10 cellular contexts compared by ENCODE assay signal in the genomic region with DNA sequence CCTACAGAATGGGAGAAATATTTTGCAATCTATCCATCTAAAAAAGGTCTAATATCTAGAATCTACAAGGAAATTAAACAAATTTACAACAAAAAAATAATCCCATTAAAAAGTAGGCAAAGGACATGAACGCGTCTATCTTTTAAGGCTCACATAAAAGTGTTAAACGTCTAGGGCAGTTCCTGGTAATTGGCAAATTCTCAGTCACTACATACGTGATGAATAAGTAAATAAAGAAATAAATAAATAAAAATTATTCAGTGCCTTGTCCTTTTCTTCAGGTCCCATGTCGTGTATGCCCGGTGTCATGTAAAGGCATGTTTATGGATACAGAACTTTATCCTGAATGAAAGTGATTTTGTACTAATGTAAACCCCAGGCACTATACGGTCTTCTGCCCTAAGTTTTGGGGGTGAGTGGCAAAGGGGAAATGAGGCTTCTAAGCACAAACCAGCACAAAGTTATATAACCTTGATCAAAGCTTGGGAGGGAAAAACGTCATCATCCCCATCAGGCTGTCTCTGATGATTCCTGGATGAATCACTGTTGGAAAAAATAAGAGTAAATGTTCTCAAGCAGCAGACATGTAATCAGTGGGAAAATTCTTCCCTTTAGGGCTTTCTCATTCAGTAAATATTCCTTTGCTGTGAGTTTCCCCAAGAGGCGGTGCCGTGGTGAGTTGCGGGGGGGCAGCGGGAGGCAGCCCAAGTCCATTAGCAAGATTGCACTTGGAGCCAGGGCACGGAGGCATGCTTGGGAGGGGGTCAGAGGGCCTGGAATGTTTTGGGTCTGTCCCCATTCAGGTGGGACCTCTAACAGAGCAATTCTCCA. TPM values are rescaled to one million over a fixed set of nuclear protein-coding genes. Genes with fewer than 3 reads are reported as not detected.
DNase-seq lines count a peak whose midpoint lies in the region; ATAC-seq and TF ChIP-seq lines count a peak whose summit lies in the region.
"Had no signal": no experiment of that assay in that cellular context is flagged by ENCODE, and none has a peak within 500 bp of the region (broad histone marks: within the 10 kb centered on the region; RNA-seq: fewer than 3 reads in every experiment).

No MANE protein-coding gene starts in this region.

- peaks cover 6% of the 10 kb centered on the region for H3K4me1 Mint-ChIP-seq in activated T-cell treated with anti-CD3 and anti-CD28 coated beads, Interleukin-2, amount 50 U/mL, for 4 hours (ENCODE audit: low read depth)
- H3K4me1 Mint-ChIP-seq in activated T-helper 2 cell treated with anti-CD3 and anti-CD28 coated beads, Interferon-gamma antibody, Interleukin-2, Interleukin-4, amounts not matched to agents 10 μg/mL and 5 μg/mL and 100 μg/mL, durations not matched to agents 14 hours and 24 hours and 36 hours (ENCODE audit: low read depth), result peaks cover 9% of the 10 kb centered on the region

- peak in 7 of 8 donors; percentile 76 to 88 (median 80) for ATAC-seq in heart right ventricle
- ATAC-seq in activated naive CD4-positive, alpha-beta T cell treated with anti-CD3 and anti-CD28 coated beads, Interleukin-2, amount 50 U/mL, for 72 hours, result no peak
- no peak for ATAC-seq in activated T-cell treated with anti-CD3 and anti-CD28 coated beads, Interleukin-2, amount 50 U/mL, for 4 hours

- peaks cover 3% of the 10 kb centered on the region for H3K27me3 Mint-ChIP-seq in activated T-cell treated with anti-CD3 and anti-CD28 coated beads, Interleukin-2, amount 50 U/mL, for 4 hours (ENCODE audit: low read depth)
- peaks cover 2% of the 10 kb centered on the region for H3K27me3 Mint-ChIP-seq in activated T-helper 2 cell treated with anti-CD3 and anti-CD28 coated beads, Interferon-gamma antibody, Interleukin-2, Interleukin-4, amounts not matched to agents 10 μg/mL and 5 μg/mL and 100 μg/mL, durations not matched to agents 14 hours and 24 hours and 36 hours (ENCODE audit: low read depth)
- H3K27me3 Mint-ChIP-seq: activated CD4-positive, alpha-beta memory T cell treated with anti-CD3 and anti-CD28 coated beads for 36 hours had no signal

- no peak overlapping the region for H3K27ac Mint-ChIP-seq in activated naive CD4-positive, alpha-beta T cell treated with anti-CD3 and anti-CD28 coated beads, Interleukin-2, amount 50 U/mL, for 72 hours
- H3K27ac Mint-ChIP-seq in activated T-helper 2 cell treated with anti-CD3 and anti-CD28 coated beads, Interferon-gamma antibody, Interleukin-2, Interleukin-4, amounts not matched to agents 10 μg/mL and 5 μg/mL and 100 μg/mL, durations not matched to agents 14 hours and 24 hours and 36 hours, result no peak overlapping the region
- H3K27ac Mint-ChIP-seq: activated CD4-positive, alpha-beta memory T cell treated with anti-CD3 and anti-CD28 coated beads for 36 hours had no signal

- 67 to 74% methylated on average over 13 of the region's 13 CpGs for WGBS in heart right ventricle, 2 donors

- no peak overlapping the region for H3K4me3 Mint-ChIP-seq in activated T-cell treated with anti-CD3 and anti-CD28 coated beads, Interleukin-2, amount 50 U/mL, for 4 hours
- no peak overlapping the region for H3K4me3 Mint-ChIP-seq in activated T-helper 2 cell treated with anti-CD3 and anti-CD28 coated beads, Interferon-gamma antibody, Interleukin-2, Interleukin-4, amounts not matched to agents 10 μg/mL and 5 μg/mL and 100 μg/mL, durations not matched to agents 14 hours and 24 hours and 36 hours (ENCODE audit: low read depth)
- H3K4me3 Mint-ChIP-seq: activated CD4-positive, alpha-beta memory T cell treated with anti-CD3 and anti-CD28 coated beads for 36 hours had no signal

- H3K9me3 Mint-ChIP-seq in activated naive CD4-positive, alpha-beta T cell treated with anti-CD3 and anti-CD28 coated beads, Interleukin-2, amount 50 U/mL, for 72 hours, result peaks cover 0 to 6% of the 10 kb centered on the region in 2 donors
- H3K9me3 Mint-ChIP-seq in activated T-cell treated with anti-CD3 and anti-CD28 coated beads, Interleukin-2, amount 50 U/mL, for 4 hours, result peaks cover 3% of the 10 kb centered on the region
- peaks cover 4% of the 10 kb centered on the region for H3K9me3 Mint-ChIP-seq in activated T-helper 2 cell treated with anti-CD3 and anti-CD28 coated beads, Interferon-gamma antibody, Interleukin-2, Interleukin-4, amounts not matched to agents 10 μg/mL and 5 μg/mL and 100 μg/mL, durations not matched to agents 14 hours and 24 hours and 36 hours
- H3K9me3 Mint-ChIP-seq: activated CD4-positive, alpha-beta memory T cell treated with anti-CD3 and anti-CD28 coated beads for 36 hours had no signal

- no peaks in the 10 kb centered on the region for H3K27me3 ChIP-seq in heart right ventricle

- peaks cover 0 to 6% of the 10 kb centered on the region in 2 donors for H3K36me3 Mint-ChIP-seq in activated naive CD4-positive, alpha-beta T cell treated with anti-CD3 and anti-CD28 coated beads, Interleukin-2, amount 50 U/mL, for 72 hours
- no peaks in the 10 kb centered on the region for H3K36me3 Mint-ChIP-seq in activated T-cell treated with anti-CD3 and anti-CD28 coated beads, Interleukin-2, amount 50 U/mL, for 4 hours (ENCODE audit: insufficient read depth)
- no peaks in the 10 kb centered on the region for H3K36me3 Mint-ChIP-seq in activated T-helper 2 cell treated with anti-CD3 and anti-CD28 coated beads, Interferon-gamma antibody, Interleukin-2, Interleukin-4, amounts not matched to agents 10 μg/mL and 5 μg/mL and 100 μg/mL, durations not matched to agents 14 hours and 24 hours and 36 hours (ENCODE audit: low read depth)
- H3K36me3 Mint-ChIP-seq: activated CD4-positive, alpha-beta memory T cell treated with anti-CD3 and anti-CD28 coated beads for 36 hours had no signal

- peak overlapping the region in 8 of 10 donors; percentile 8 to 81 (median 58) for H3K27ac ChIP-seq in heart right ventricle

- peaks cover 0 to 4% (median 0%) of the 10 kb centered on the region in 11 donors for H3K9me3 ChIP-seq in heart right ventricle

- intact Hi-C loops in heart right ventricle (cut with DNase I), result no loop called here
- intact Hi-C loops in activated T-helper 2 cell treated with anti-CD3 and anti-CD28 coated beads, Interferon-gamma antibody, Interleukin-2, Interleukin-4, amounts not matched to agents 10 μg/mL and 5 μg/mL and 100 μg/mL, durations not matched to agents 14 hours and 24 hours and 36 hours (cut with micrococcal nuclease), result no loop called here

- no peak for TF ChIP-seq CTCF in heart right ventricle (IDR thresholded peaks at IDR 0.05)

- H3K4me1 ChIP-seq in heart right ventricle, result peaks cover 0 to 14% (median under 1%) of the 10 kb centered on the region in 9 donors

- peak; percentile 99 for DNase-seq in GM04503 (ENCODE audit: low read depth)
- DNase-seq in amniotic stem cell (lab: John Stamatoyannopoulos, UW), result peak; percentile 93
- peak; percentile 48 to 60 for DNase-seq in heart right ventricle
- DNase-seq in skeletal muscle cell (ENCODE audit: low read depth), result peak; percentile 93
- DNase-seq in activated naive CD4-positive, alpha-beta T cell treated with anti-CD3 and anti-CD28 coated beads, Interleukin-2, amount 50 U/mL, for 72 hours (ENCODE audit: low spot score in 2 of 2), result no peak
- DNase-seq in activated T-cell treated with anti-CD3 and anti-CD28 coated beads, Interleukin-2, amount 50 U/mL, for 4 hours, result no peak
- DNase-seq in activated gamma-delta T cell (lab: John Stamatoyannopoulos, UW), result no peak
- DNase-seq in activated T-helper 2 cell treated with anti-CD3 and anti-CD28 coated beads, Interferon-gamma antibody, Interleukin-2, Interleukin-4, amounts not matched to agents 10 μg/mL and 5 μg/mL and 100 μg/mL, durations not matched to agents 14 hours and 24 hours and 36 hours (ENCODE audit: low spot score), result no peak
- DNase-seq: activated CD4-positive, alpha-beta memory T cell treated with anti-CD3 and anti-CD28 coated beads for 36 hours; NCI-H2171 treated with DMSO at 0.1 percent for 48 hours had no signal

- no peak overlapping the region for H3K4me3 ChIP-seq in heart right ventricle
- H3K4me3 ChIP-seq in skeletal muscle cell (ENCODE audit: low read depth, low read length), result no peak overlapping the region

- no peaks in the 10 kb centered on the region for H3K36me3 ChIP-seq in heart right ventricle

RNA-seq across cellular contexts. Expression of gene MICAL2, which starts 30.4 kb away (rescaled TPM):
- total RNA-seq in heart right ventricle, result 10 to 100 TPM; 38.1 to 95.7 (median 72.7) TPM
- 10 to 100 TPM; 32.5 to 57.9 TPM for polyA plus RNA-seq in heart right ventricle
- total RNA-seq in activated naive CD4-positive, alpha-beta T cell treated with anti-CD3 and anti-CD28 coated beads, Interleukin-2, amount 50 U/mL, for 72 hours, result 100 to 1,000 TPM in 1 of 2 donors, 10 to 100 TPM in 1; 60.8 to 124 TPM
- total RNA-seq in activated T-cell treated with anti-CD3 and anti-CD28 coated beads, Interleukin-2, amount 50 U/mL, for 4 hours, result 100 to 1,000 TPM in 1 of 3 donors, 10 to 100 TPM in 2; 70.3 to 118 (median 71.4) TPM
- total RNA-seq in activated T-helper 2 cell treated with anti-CD3 and anti-CD28 coated beads, Interferon-gamma antibody, Interleukin-2, Interleukin-4, amounts not matched to agents 10 μg/mL and 5 μg/mL and 100 μg/mL, durations not matched to agents 14 hours and 24 hours and 36 hours, result 736 TPM in 2 replicates

Comparison
In these comparisons a context has a peak if more than half of its experiments do, and no peak if none do; other contexts are left out.
1. DNase-seq: peak in GM04503 (single experiment), amniotic stem cell (single experiment), heart right ventricle (2 of 2) and skeletal muscle cell (single experiment); none in activated naive CD4-positive, alpha-beta T cell treated with anti-CD3 and anti-CD28 coated beads, Interleukin-2, amount 50 U/mL, for 72 hours (0 of 2), activated T-cell treated with anti-CD3 and anti-CD28 coated beads, Interleukin-2, amount 50 U/mL, for 4 hours (single experiment), activated gamma-delta T cell (single experiment) and activated T-helper 2 cell treated with anti-CD3 and anti-CD28 coated beads, Interferon-gamma antibody, Interleukin-2, Interleukin-4, amounts not matched to agents 10 μg/mL and 5 μg/mL and 100 μg/mL, durations not matched to agents 14 hours and 24 hours and 36 hours (single experiment).
2. ATAC-seq: peak in heart right ventricle (7 of 8); none in activated naive CD4-positive, alpha-beta T cell treated with anti-CD3 and anti-CD28 coated beads, Interleukin-2, amount 50 U/mL, for 72 hours (0 of 2) and activated T-cell treated with anti-CD3 and anti-CD28 coated beads, Interleukin-2, amount 50 U/mL, for 4 hours (0 of 2).